ENCODE assay signal across 8 cellular contexts in the genomic region with DNA sequence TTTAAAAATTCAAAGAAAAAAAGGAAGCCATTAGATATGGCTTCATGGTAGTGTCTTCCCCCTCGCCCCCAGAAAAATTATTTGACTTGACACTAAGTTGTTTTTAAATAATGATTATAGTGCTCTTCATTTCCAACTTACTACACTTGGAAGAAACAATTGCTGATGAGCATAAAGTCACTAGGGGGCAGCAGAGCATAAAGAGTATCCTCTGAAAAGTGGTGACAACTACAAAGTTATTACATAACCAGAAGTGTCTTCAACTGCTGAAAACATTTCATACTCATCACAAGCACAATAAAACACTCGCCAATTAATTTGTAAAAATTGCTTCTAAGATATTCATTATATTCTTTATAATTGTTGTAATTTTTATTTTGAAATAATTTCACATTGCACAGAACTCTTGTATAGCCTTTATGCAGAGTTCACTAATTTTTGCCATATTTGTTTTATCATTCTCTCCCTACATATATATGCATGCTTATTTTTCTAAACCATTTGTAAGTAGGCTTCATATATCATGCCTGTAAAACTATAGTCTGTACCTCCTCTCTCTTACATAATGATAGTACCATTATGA. TPM values are rescaled to one million over a fixed set of nuclear protein-coding genes. Genes with fewer than 3 reads are reported as not detected.
DNase-seq lines count a peak whose midpoint lies in the region; ATAC-seq and TF ChIP-seq lines count a peak whose summit lies in the region.

No MANE protein-coding gene starts in this region.

- POLR2A ChIA-PET in PC-9 (lab: Charles Lee; ENCODE audit: unreplicated experiment), result no interaction called here

- H3K36me3 Mint-ChIP-seq in activated naive CD4-positive, alpha-beta T cell treated with anti-CD3 and anti-CD28 coated beads for 36 hours (ENCODE audit: low read depth), result no peaks in the 10 kb centered on the region

- H3K4me1 ChIP-seq in Karpas-422 (ENCODE audit: low read length), result no peaks in the 10 kb centered on the region
- peaks cover 5% of the 10 kb centered on the region; the same call in 1 of the 2 replicates for H3K4me1 ChIP-seq in PC-9 (replicated peaks; ENCODE audit: insufficient read depth)
- no peaks in the 10 kb centered on the region for H3K4me1 ChIP-seq in prostate gland (replicated peaks)

- H3K9me2 ChIP-seq in Karpas-422 (replicated peaks; ENCODE audit: insufficient read depth, low read length) (no peaks in the 10 kb centered on the region), PC-9 (ENCODE audit: insufficient read depth) (no peaks in the 10 kb centered on the region)

- no peaks in the 10 kb centered on the region for H4K20me1 ChIP-seq in Karpas-422 (ENCODE audit: insufficient read depth, low read depth, low read length)
- H4K20me1 ChIP-seq in PC-9 (ENCODE audit: insufficient read depth), result 0 out of 2 replicates have a peak, but pooled peaks cover 3% of the 10 kb centered on the region

- BruUV-seq in PC-9 (replicated peaks; lab: Mats Ljungman, UMichigan), result no TSS peak

- TF ChIP-seq CTCF in AG10803 (conservative IDR thresholded peaks at IDR 0.05; ENCODE audit: low read length) (peak; percentile 85), PC-9 (conservative IDR thresholded peaks at IDR 0.05) (peak; percentile 95), prostate gland (IDR thresholded peaks at IDR 0.05) (peak; percentile 68 to 89 (median 86))

- H3K4me3 ChIP-seq in AG10803 (ENCODE audit: low read length) (no peak overlapping the region), Karpas-422 (ENCODE audit: low read length) (no peak overlapping the region), PC-9 (no peak overlapping the region), prostate gland (no peak overlapping the region)

- no peak overlapping the region for H3K27ac Mint-ChIP-seq in activated naive CD4-positive, alpha-beta T cell treated with anti-CD3 and anti-CD28 coated beads for 36 hours

- no peaks in the 10 kb centered on the region for H3K4me1 Mint-ChIP-seq in activated naive CD4-positive, alpha-beta T cell treated with anti-CD3 and anti-CD28 coated beads for 36 hours (ENCODE audit: low read depth)

- CTCF ChIA-PET in PC-9 (lab: Charles Lee), result no interaction called here
- CTCF ChIA-PET in activated naive CD4-positive, alpha-beta T cell treated with anti-CD3 and anti-CD28 coated beads for 36 hours (lab: Charles Lee), result interaction anchor here (0.6 to 2.6 kb wide), 9 partner anchors 89 to 407 kb away, joined by 3 to 26 read pairs (median 9); partner anchors contain the start of gene SPR

- 0 out of 2 replicates have a peak, but pooled peaks cover 4% of the 10 kb centered on the region for H3F3A ChIP-seq in PC-9 (ENCODE audit: insufficient read depth, low read depth)

- H3K36me3 ChIP-seq in Karpas-422 (ENCODE audit: insufficient read depth, low read length) (no peaks in the 10 kb centered on the region), PC-9 (ENCODE audit: low read depth) (no peaks in the 10 kb centered on the region), prostate gland (no peaks in the 10 kb centered on the region)

- DNase-seq in AG10803 (ENCODE audit: low read depth) (peak; percentile 69), Karpas-422 (peak; percentile 91), PC-9 (peak; percentile 48 to 71), glomerular visceral epithelial cell (ENCODE audit: extremely low spot score) (peak; percentile 62), prostate gland (ENCODE audit: low spot score) (peak; percentile 74)
- peak; percentile 78 for DNase-seq in activated naive CD4-positive, alpha-beta T cell treated with anti-CD3 and anti-CD28 coated beads for 36 hours

- TF ChIP-seq POLR2A in prostate gland (IDR thresholded peaks at IDR 0.05), result no peak

- no peaks in the 10 kb centered on the region for H3K9me3 ChIP-seq in Karpas-422 (ENCODE audit: low read length)
- H3K9me3 ChIP-seq in PC-9 (ENCODE audit: insufficient read depth, low read depth), result no peaks in the 10 kb centered on the region
- no peaks in the 10 kb centered on the region for H3K9me3 ChIP-seq in prostate gland

- H3K9ac ChIP-seq in Karpas-422 (ENCODE audit: low read length), result no peak overlapping the region

- H3K27me3 Mint-ChIP-seq in activated naive CD4-positive, alpha-beta T cell treated with anti-CD3 and anti-CD28 coated beads for 36 hours (ENCODE audit: low read depth), result no peaks in the 10 kb centered on the region

- H3K4me2 ChIP-seq in Karpas-422 (ENCODE audit: low read depth, low read length, poor library complexity, severe bottlenecking) (no peak overlapping the region), PC-9 (no peak overlapping the region)

- ATAC-seq in GM18858 (IDR thresholded peaks at IDR 0.05; ENCODE audit: unreplicated experiment) (peak; percentile 72), HG03097 (IDR thresholded peaks at IDR 0.05; ENCODE audit: low FRiP score, unreplicated experiment) (no peak)

- no peak overlapping the region for H2AFZ ChIP-seq in Karpas-422 (ENCODE audit: low read length)
- H2AFZ ChIP-seq in PC-9, result no peak overlapping the region

- no peaks in the 10 kb centered on the region for H3K9me3 Mint-ChIP-seq in activated naive CD4-positive, alpha-beta T cell treated with anti-CD3 and anti-CD28 coated beads for 36 hours

- intact Hi-C loops in PC-9 (cut with micrococcal nuclease; ENCODE audit: unreplicated experiment) (loop anchor here (1.0 kb wide), 2 partner anchors 91 to 116 kb away; partner anchors contain the start of gene SPR), prostate gland (cut with DNase I) (loop anchor here (2.0 to 10.0 kb wide), 2 partner anchors 92 to 404 kb away; no protein-coding TSS in a partner anchor)
- intact Hi-C loops in activated naive CD4-positive, alpha-beta T cell treated with anti-CD3 and anti-CD28 coated beads for 36 hours (cut with micrococcal nuclease), result loop anchor here (1.0 to 2.0 kb wide), 4 partner anchors 54 to 406 kb away; partner anchors contain the start of gene SPR

- 7% methylated on average over 2 of the region's 2 CpGs for WGBS in prostate gland

- H3K79me2 ChIP-seq in Karpas-422 (ENCODE audit: low read length) (no peaks in the 10 kb centered on the region), PC-9 (ENCODE audit: low read depth) (no peaks in the 10 kb centered on the region)

- H3K27me3 ChIP-seq in Karpas-422 (ENCODE audit: low read length), result no peaks in the 10 kb centered on the region
- no peaks in the 10 kb centered on the region for H3K27me3 ChIP-seq in PC-9 (ENCODE audit: insufficient read depth, low read depth)
- H3K27me3 ChIP-seq in prostate gland (replicated peaks; ENCODE audit: insufficient read depth), result no peaks in the 10 kb centered on the region

- no peak overlapping the region for H3K4me3 Mint-ChIP-seq in activated naive CD4-positive, alpha-beta T cell treated with anti-CD3 and anti-CD28 coated beads for 36 hours

- H3K27ac ChIP-seq in Karpas-422 (ENCODE audit: low read length), result no peak overlapping the region
- no peak overlapping the region for H3K27ac ChIP-seq in PC-9
- no peak overlapping the region for H3K27ac ChIP-seq in prostate gland

RNA-seq across cellular contexts. Expression of gene EXOC6B, which starts 54.9 kb away (rescaled TPM):
- not detected in 2 replicates for total RNA-seq in Karpas-422 (2014; rRNA removed; shearing (Covaris generic); ENCODE audit: low replicate concordance)
- total RNA-seq in PC-9 (2021) (30.2 and 34.3 TPM in 2 replicates), prostate gland (10 to 100 TPM; 16.6 to 36.6 TPM)
- 1 to 10 TPM; 6.1 to 7.5 TPM for total RNA-seq in activated naive CD4-positive, alpha-beta T cell treated with anti-CD3 and anti-CD28 coated beads for 36 hours
